Comparison of ENCODE assay signal across 8 cellular contexts in genomic region chr19:10230904-10231623, GRCh38. TPM values are rescaled to one million over a fixed set of nuclear protein-coding genes. Genes with fewer than 3 reads are reported as not detected.
DNase-seq lines count a peak whose midpoint lies in the region; ATAC-seq and TF ChIP-seq lines count a peak whose summit lies in the region.

A gene with protein sequence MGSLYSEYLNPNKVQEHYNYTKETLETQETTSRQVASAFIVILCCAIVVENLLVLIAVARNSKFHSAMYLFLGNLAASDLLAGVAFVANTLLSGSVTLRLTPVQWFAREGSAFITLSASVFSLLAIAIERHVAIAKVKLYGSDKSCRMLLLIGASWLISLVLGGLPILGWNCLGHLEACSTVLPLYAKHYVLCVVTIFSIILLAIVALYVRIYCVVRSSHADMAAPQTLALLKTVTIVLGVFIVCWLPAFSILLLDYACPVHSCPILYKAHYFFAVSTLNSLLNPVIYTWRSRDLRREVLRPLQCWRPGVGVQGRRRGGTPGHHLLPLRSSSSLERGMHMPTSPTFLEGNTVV (minus strand): TSS chr19:10231331. CDS start chr19:10224905, 6,426 bp downstream.

- 0 to 2% (median 0%) methylated on average over 24 to 71 of the region's 71 CpGs; no CpG with 5 or more reads in 1 of the 4 donors for WGBS in adrenal gland, 4 donors

- H3K4me3 ChIP-seq in BE2C (ENCODE audit: low read depth, low read length) (peak within 1 kb of the TSS; percentile 85), adrenal gland (peak within 1 kb of the TSS; percentile 70 to 78 (median 72)), left ventricle myocardium inferior (peak within 1 kb of the TSS; percentile 93), rectal smooth muscle tissue (ENCODE audit: low read length) (peak within 1 kb of the TSS; percentile 83)

- intact Hi-C loops in adrenal gland (cut with DNase I) = loop anchor here in 1 of 2 donors (5.0 kb wide), 1 partner anchor 39 kb away; the partner anchor contains the start of gene DNMT1
- intact Hi-C loops in left ventricle myocardium inferior (cut with micrococcal nuclease) = no loop called here

- H3K36me3 ChIP-seq in BE2C = no peaks in the 10 kb centered on the region
- no peaks in the 10 kb centered on the region for H3K36me3 ChIP-seq in adrenal gland (replicated peaks in 1 of 2)
- no peaks in the 10 kb centered on the region for H3K36me3 ChIP-seq in left ventricle myocardium inferior
- H3K36me3 ChIP-seq in rectal smooth muscle tissue (ENCODE audit: control insufficient read depth, insufficient read depth, low read length) = no peaks in the 10 kb centered on the region

- peak within 1 kb of the TSS; percentile 73 for H3K9ac ChIP-seq in rectal smooth muscle tissue (ENCODE audit: low read length)

- H3K4me1 ChIP-seq in BE2C (peaks cover 4% of the 10 kb centered on the region; the same call in 1 of the 2 replicates), adrenal gland (replicated peaks in 1 of 2) (peaks cover 7 to 28% of the 10 kb centered on the region in 2 donors), left ventricle myocardium inferior (peaks cover 65% of the 10 kb centered on the region), rectal smooth muscle tissue (ENCODE audit: control insufficient read depth, insufficient read depth, low read length) (no peaks in the 10 kb centered on the region)

- no peaks in the 10 kb centered on the region for H3K27me3 ChIP-seq in BE2C
- H3K27me3 ChIP-seq in adrenal gland = no peaks in the 10 kb centered on the region
- peaks cover 16% of the 10 kb centered on the region for H3K27me3 ChIP-seq in left ventricle myocardium inferior (ENCODE audit: low read depth)
- no peaks in the 10 kb centered on the region for H3K27me3 ChIP-seq in rectal smooth muscle tissue (ENCODE audit: control insufficient read depth, insufficient read depth, low read length)

- H3K9me3 ChIP-seq in BE2C (no peaks in the 10 kb centered on the region), adrenal gland (replicated peaks in 1 of 3) (no peaks in the 10 kb centered on the region), left ventricle myocardium inferior (replicated peaks) (no peaks in the 10 kb centered on the region)

- DNase-seq in BE2C = peak; percentile 90
- peak; percentile 94 for DNase-seq in GM20000 (ENCODE audit: low spot score)
- DNase-seq in M059J (ENCODE audit: low read depth) = peak; percentile 62
- DNase-seq in T-helper 1 cell = peak; percentile 58 to 79 (median 70)
- DNase-seq in adrenal gland = peak; percentile 62 to 77 (median 70)
- DNase-seq in left ventricle myocardium inferior = peak; percentile 85

- no peak for TF ChIP-seq CTCF in BE2C (IDR thresholded peaks at IDR 0.05; ENCODE audit: low read depth, low read length)
- TF ChIP-seq CTCF in GM20000 (IDR thresholded peaks at IDR 0.05; ENCODE audit: extremely low read depth, missing control alignments) = no peak
- TF ChIP-seq CTCF in adrenal gland (IDR thresholded peaks at IDR 0.05) = no peak
- TF ChIP-seq CTCF in left ventricle myocardium inferior (IDR thresholded peaks at IDR 0.05; ENCODE audit: borderline replicate concordance) = peak; percentile 22

- no peak for ATAC-seq in HG03139 (IDR thresholded peaks at IDR 0.05; ENCODE audit: unreplicated experiment)

- H3K27ac ChIP-seq in adrenal gland (peak within 1 kb of the TSS in 4 of 5 donors; percentile 73 to 88 (median 86)), left ventricle myocardium inferior (replicated peaks) (peak within 1 kb of the TSS; percentile 95), rectal smooth muscle tissue (ENCODE audit: low read depth, low read length) (peak within 1 kb of the TSS; percentile 82)

- TF ChIP-seq POLR2A in adrenal gland (IDR thresholded peaks at IDR 0.05) = peak; percentile 22 to 28

RNA-seq across cellular contexts. Expression of the gene that starts here (rescaled TPM):
- polyA plus RNA-seq in BE2C (2012; ENCODE audit: insufficient read depth, insufficient read length, low read depth) = 11.0 TPM
- 7.1 and 8.3 TPM in 2 replicates for total RNA-seq in M059J (2014; rRNA removed; shearing (Covaris generic))
- total RNA-seq in adrenal gland (1 to 10 TPM; 2.1 to 9.5 (median 6.6) TPM), left ventricle myocardium inferior (3.5 TPM)
- polyA plus RNA-seq in adrenal gland = 1 to 10 TPM; 1.6 to 3.5 (median 3.1) TPM
